1 cellular context compared by ENCODE assay signal in the genomic region with DNA sequence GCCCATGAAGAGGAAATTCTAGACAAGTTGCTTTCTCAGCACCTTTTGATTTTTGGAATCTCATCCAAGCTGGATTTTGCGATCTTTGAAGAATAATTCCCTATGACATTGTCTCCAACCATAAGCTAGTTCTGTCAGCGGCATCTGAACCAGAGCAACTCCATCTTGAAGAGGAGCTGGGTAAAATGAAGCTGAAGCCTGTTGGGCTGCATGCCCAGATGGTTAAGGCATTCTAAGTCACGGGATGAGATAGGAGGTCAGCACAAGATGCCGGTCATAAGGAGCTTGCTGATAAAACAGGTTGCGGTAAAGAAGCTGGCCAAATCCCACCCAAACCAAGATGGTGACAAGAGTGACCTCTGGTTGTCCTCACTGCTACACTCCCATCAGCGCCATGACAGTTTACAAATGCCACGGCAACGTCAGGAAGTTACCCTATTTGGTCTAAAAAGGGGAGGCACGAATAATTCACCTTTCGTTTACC.
TF ChIP-seq lines count a peak whose summit lies in the region.
"Not testable (repeated sequence)": the region's sequence is repeated elsewhere in the genome, so short reads cannot be mapped to it uniquely, and the experiment has no call there.

No MANE protein-coding gene starts in this region.

TF ChIP-seq in K562, 482 proteins besides CTCF, POLR2A, EP300 and RAD21 (continued from another document and continues in another):
- TF ChIP-seq, protein P1, sequence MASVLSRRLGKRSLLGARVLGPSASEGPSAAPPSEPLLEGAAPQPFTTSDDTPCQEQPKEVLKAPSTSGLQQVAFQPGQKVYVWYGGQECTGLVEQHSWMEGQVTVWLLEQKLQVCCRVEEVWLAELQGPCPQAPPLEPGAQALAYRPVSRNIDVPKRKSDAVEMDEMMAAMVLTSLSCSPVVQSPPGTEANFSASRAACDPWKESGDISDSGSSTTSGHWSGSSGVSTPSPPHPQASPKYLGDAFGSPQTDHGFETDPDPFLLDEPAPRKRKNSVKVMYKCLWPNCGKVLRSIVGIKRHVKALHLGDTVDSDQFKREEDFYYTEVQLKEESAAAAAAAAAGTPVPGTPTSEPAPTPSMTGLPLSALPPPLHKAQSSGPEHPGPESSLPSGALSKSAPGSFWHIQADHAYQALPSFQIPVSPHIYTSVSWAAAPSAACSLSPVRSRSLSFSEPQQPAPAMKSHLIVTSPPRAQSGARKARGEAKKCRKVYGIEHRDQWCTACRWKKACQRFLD (CRISPR knock-in tag; IDR thresholded peaks at IDR 0.05), result peak; percentile 100
- peak; percentile 98 for TF ChIP-seq ZKSCAN8 (CRISPR knock-in tag; IDR thresholded peaks at IDR 0.05)
- TF ChIP-seq TCFL5 (CRISPR knock-in tag; conservative IDR thresholded peaks at IDR 0.05), result peak; percentile 97
- peak; percentile 66; the same call in 1 of the 2 replicates for TF ChIP-seq HMG20A (CRISPR knock-in tag; conservative IDR thresholded peaks at IDR 0.05)
- peak; percentile 40; the same call in 1 of the 2 replicates for TF ChIP-seq MTA2 (IDR thresholded peaks at IDR 0.05; ENCODE audit: low read depth)
- 0 out of 2 replicates have a peak, but pooled peaks have one; percentile 17 for TF ChIP-seq CTBP1 (IDR thresholded peaks at IDR 0.05; ENCODE audit: borderline replicate concordance)
- peak; percentile 99 for TF ChIP-seq SMAD3 (CRISPR knock-in tag; conservative IDR thresholded peaks at IDR 0.05)
- 0 out of 2 replicates have a peak, but pooled peaks have one; percentile 47 for TF ChIP-seq ZNF23 (CRISPR knock-in tag; IDR thresholded peaks at IDR 0.05)
- TF ChIP-seq ZNF830 (CRISPR knock-in tag; IDR thresholded peaks at IDR 0.05), result 0 out of 2 replicates have a peak, but pooled peaks have one; percentile 65
- TF ChIP-seq RFX7 (CRISPR knock-in tag; IDR thresholded peaks at IDR 0.05), result peak; percentile 93
- TF ChIP-seq MTF1 (CRISPR knock-in tag; IDR thresholded peaks at IDR 0.05; ENCODE audit: borderline replicate concordance), result peak; percentile 86; the same call in 1 of the 2 replicates
- TF ChIP-seq ZNF133 (CRISPR knock-in tag; IDR thresholded peaks at IDR 0.05), result peak; percentile 95
- TF ChIP-seq HEY1 (CRISPR knock-in tag; IDR thresholded peaks at IDR 0.05; ENCODE audit: borderline replicate concordance), result peak; percentile 87; the same call in 1 of the 2 replicates
- peak; percentile 75; the same call in 1 of the 2 replicates for TF ChIP-seq ZNF253 (CRISPR knock-in tag; conservative IDR thresholded peaks at IDR 0.05)
- peak; percentile 67 for TF ChIP-seq NCOR1 (IDR thresholded peaks at IDR 0.05)
- TF ChIP-seq, protein P2, sequence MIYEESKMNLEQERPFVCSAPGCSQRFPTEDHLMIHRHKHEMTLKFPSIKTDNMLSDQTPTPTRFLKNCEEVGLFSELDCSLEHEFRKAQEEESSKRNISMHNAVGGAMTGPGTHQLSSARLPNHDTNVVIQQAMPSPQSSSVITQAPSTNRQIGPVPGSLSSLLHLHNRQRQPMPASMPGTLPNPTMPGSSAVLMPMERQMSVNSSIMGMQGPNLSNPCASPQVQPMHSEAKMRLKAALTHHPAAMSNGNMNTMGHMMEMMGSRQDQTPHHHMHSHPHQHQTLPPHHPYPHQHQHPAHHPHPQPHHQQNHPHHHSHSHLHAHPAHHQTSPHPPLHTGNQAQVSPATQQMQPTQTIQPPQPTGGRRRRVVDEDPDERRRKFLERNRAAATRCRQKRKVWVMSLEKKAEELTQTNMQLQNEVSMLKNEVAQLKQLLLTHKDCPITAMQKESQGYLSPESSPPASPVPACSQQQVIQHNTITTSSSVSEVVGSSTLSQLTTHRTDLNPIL (CRISPR knock-in tag; IDR thresholded peaks at IDR 0.05), result peak; percentile 86
- TF ChIP-seq ZNF57 (CRISPR knock-in tag; IDR thresholded peaks at IDR 0.05), result peak; percentile 74; the same call in 1 of the 2 replicates
- peak; percentile 27 to 40; a peak in 2 of 4 replicates for TF ChIP-seq TRIM24 (IDR thresholded peaks at IDR 0.05)
- TF ChIP-seq PPARD (CRISPR knock-in tag; IDR thresholded peaks at IDR 0.05), result peak; percentile 72; the same call in 1 of the 2 replicates
- TF ChIP-seq, protein P3, sequence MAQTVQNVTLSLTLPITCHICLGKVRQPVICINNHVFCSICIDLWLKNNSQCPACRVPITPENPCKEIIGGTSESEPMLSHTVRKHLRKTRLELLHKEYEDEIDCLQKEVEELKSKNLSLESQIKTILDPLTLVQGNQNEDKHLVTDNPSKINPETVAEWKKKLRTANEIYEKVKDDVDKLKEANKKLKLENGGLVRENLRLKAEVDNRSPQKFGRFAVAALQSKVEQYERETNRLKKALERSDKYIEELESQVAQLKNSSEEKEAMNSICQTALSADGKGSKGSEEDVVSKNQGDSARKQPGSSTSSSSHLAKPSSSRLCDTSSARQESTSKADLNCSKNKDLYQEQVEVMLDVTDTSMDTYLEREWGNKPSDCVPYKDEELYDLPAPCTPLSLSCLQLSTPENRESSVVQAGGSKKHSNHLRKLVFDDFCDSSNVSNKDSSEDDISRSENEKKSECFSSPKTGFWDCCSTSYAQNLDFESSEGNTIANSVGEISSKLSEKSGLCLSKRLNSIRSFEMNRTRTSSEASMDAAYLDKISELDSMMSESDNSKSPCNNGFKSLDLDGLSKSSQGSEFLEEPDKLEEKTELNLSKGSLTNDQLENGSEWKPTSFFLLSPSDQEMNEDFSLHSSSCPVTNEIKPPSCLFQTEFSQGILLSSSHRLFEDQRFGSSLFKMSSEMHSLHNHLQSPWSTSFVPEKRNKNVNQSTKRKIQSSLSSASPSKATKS (CRISPR knock-in tag; IDR thresholded peaks at IDR 0.05), result peak; percentile 95
- TF ChIP-seq, protein P4, sequence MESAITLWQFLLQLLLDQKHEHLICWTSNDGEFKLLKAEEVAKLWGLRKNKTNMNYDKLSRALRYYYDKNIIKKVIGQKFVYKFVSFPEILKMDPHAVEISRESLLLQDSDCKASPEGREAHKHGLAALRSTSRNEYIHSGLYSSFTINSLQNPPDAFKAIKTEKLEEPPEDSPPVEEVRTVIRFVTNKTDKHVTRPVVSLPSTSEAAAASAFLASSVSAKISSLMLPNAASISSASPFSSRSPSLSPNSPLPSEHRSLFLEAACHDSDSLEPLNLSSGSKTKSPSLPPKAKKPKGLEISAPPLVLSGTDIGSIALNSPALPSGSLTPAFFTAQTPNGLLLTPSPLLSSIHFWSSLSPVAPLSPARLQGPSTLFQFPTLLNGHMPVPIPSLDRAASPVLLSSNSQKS (CRISPR knock-in tag; IDR thresholded peaks at IDR 0.05), result peak; percentile 88; the same call in 1 of the 2 replicates
- TF ChIP-seq ZFPM2 (CRISPR knock-in tag; IDR thresholded peaks at IDR 0.05), result peak; percentile 50; the same call in 1 of the 2 replicates
- TF ChIP-seq ZNF507 (tag; conservative IDR thresholded peaks at IDR 0.05), result peak; percentile 60
- TF ChIP-seq ZNF311 (CRISPR knock-in tag; IDR thresholded peaks at IDR 0.05), result peak; percentile 57; the same call in 1 of the 2 replicates
- TF ChIP-seq NR4A1 (CRISPR knock-in tag; IDR thresholded peaks at IDR 0.05), result peak; percentile 98
- TF ChIP-seq NR4A1 (tag; IDR thresholded peaks at IDR 0.05), result peak; percentile 98
- TF ChIP-seq, protein P5, sequence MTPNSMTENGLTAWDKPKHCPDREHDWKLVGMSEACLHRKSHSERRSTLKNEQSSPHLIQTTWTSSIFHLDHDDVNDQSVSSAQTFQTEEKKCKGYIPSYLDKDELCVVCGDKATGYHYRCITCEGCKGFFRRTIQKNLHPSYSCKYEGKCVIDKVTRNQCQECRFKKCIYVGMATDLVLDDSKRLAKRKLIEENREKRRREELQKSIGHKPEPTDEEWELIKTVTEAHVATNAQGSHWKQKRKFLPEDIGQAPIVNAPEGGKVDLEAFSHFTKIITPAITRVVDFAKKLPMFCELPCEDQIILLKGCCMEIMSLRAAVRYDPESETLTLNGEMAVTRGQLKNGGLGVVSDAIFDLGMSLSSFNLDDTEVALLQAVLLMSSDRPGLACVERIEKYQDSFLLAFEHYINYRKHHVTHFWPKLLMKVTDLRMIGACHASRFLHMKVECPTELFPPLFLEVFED (CRISPR knock-in tag; conservative IDR thresholded peaks at IDR 0.05), result peak; percentile 98
- TF ChIP-seq, protein P6, sequence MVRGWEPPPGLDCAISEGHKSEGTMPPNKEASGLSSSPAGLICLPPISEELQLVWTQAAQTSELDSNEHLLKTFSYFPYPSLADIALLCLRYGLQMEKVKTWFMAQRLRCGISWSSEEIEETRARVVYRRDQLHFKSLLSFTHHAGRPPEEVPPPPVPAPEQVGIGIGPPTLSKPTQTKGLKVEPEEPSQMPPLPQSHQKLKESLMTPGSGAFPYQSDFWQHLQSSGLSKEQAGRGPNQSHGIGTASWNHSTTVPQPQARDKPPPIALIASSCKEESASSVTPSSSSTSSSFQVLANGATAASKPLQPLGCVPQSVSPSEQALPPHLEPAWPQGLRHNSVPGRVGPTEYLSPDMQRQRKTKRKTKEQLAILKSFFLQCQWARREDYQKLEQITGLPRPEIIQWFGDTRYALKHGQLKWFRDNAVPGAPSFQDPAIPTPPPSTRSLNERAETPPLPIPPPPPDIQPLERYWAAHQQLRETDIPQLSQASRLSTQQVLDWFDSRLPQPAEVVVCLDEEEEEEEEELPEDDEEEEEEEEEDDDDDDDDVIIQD (CRISPR knock-in tag; IDR thresholded peaks at IDR 0.05), result peak; percentile 96
- TF ChIP-seq, protein P7, sequence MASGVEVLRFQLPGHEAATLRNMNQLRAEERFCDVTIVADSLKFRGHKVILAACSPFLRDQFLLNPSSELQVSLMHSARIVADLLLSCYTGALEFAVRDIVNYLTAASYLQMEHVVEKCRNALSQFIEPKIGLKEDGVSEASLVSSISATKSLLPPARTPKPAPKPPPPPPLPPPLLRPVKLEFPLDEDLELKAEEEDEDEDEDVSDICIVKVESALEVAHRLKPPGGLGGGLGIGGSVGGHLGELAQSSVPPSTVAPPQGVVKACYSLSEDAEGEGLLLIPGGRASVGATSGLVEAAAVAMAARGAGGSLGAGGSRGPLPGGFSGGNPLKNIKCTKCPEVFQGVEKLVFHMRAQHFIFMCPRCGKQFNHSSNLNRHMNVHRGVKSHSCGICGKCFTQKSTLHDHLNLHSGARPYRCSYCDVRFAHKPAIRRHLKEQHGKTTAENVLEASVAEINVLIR (CRISPR knock-in tag; IDR thresholded peaks at IDR 0.05), result peak; percentile 85
- TF ChIP-seq NR2C2, MYNN (CRISPR knock-in tag; IDR thresholded peaks at IDR 0.05): not testable (repeated sequence)
- TF ChIP-seq NR2C2 (tag; IDR thresholded peaks at IDR 0.05), result peak; percentile 80
- peak; percentile 75; the same call in 1 of the 2 replicates for TF ChIP-seq PHTF2 (CRISPR knock-in tag; IDR thresholded peaks at IDR 0.05)
- TF ChIP-seq GTF2E2 (tag; IDR thresholded peaks at IDR 0.05), result 0 out of 2 replicates have a peak, but pooled peaks have one; percentile 66
- 0 out of 2 replicates have a peak, but pooled peaks have one; percentile 26 for TF ChIP-seq MYNN (IDR thresholded peaks at IDR 0.05)
- TF ChIP-seq ZNF165 (CRISPR knock-in tag; IDR thresholded peaks at IDR 0.05; ENCODE audit: borderline replicate concordance), result peak; percentile 96
- TF ChIP-seq ZNF212 (CRISPR knock-in tag; IDR thresholded peaks at IDR 0.05), result peak; percentile 90
- peak; percentile 70 for TF ChIP-seq NFIC (IDR thresholded peaks at IDR 0.05)
- TF ChIP-seq, protein P8, sequence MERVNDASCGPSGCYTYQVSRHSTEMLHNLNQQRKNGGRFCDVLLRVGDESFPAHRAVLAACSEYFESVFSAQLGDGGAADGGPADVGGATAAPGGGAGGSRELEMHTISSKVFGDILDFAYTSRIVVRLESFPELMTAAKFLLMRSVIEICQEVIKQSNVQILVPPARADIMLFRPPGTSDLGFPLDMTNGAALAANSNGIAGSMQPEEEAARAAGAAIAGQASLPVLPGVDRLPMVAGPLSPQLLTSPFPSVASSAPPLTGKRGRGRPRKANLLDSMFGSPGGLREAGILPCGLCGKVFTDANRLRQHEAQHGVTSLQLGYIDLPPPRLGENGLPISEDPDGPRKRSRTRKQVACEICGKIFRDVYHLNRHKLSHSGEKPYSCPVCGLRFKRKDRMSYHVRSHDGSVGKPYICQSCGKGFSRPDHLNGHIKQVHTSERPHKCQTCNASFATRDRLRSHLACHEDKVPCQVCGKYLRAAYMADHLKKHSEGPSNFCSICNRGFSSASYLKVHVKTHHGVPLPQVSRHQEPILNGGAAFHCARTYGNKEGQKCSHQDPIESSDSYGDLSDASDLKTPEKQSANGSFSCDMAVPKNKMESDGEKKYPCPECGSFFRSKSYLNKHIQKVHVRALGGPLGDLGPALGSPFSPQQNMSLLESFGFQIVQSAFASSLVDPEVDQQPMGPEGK (CRISPR knock-in tag; IDR thresholded peaks at IDR 0.05; ENCODE audit: borderline replicate concordance), result peak; percentile 93
- TF ChIP-seq, protein P9, sequence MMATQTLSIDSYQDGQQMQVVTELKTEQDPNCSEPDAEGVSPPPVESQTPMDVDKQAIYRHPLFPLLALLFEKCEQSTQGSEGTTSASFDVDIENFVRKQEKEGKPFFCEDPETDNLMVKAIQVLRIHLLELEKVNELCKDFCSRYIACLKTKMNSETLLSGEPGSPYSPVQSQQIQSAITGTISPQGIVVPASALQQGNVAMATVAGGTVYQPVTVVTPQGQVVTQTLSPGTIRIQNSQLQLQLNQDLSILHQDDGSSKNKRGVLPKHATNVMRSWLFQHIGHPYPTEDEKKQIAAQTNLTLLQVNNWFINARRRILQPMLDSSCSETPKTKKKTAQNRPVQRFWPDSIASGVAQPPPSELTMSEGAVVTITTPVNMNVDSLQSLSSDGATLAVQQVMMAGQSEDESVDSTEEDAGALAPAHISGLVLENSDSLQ (IDR thresholded peaks at IDR 0.05), result peak; percentile 16; the same call in 1 of the 2 replicates
- TF ChIP-seq, protein P10, sequence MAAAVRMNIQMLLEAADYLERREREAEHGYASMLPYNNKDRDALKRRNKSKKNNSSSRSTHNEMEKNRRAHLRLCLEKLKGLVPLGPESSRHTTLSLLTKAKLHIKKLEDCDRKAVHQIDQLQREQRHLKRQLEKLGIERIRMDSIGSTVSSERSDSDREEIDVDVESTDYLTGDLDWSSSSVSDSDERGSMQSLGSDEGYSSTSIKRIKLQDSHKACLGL (CRISPR knock-in tag; IDR thresholded peaks at IDR 0.05; ENCODE audit: borderline replicate concordance, poor library complexity, severe bottlenecking), result peak; percentile 83
- TF ChIP-seq ZNF589 (CRISPR knock-in tag; IDR thresholded peaks at IDR 0.05; ENCODE audit: low read depth), result peak; percentile 100
- peak; percentile 68 for TF ChIP-seq ZNF324 (CRISPR knock-in tag; IDR thresholded peaks at IDR 0.05)
- peak; percentile 26; the same call in 1 of the 2 replicates for TF ChIP-seq KLF16 (IDR thresholded peaks at IDR 0.05)
- TF ChIP-seq ZNF583 (CRISPR knock-in tag; IDR thresholded peaks at IDR 0.05), result peak; percentile 99
- TF ChIP-seq MAZ (CRISPR knock-in tag; conservative IDR thresholded peaks at IDR 0.05 in 1 of 2, IDR thresholded peaks at IDR 0.05 in 1 of 2), result peak in 1 of 2 experiments; percentile 81; a peak in 2 of 4 replicates
